17 cellular contexts compared by ENCODE assay signal in genomic region chr5:175597718-175598117, GRCh38.
"Had no signal": no experiment of that assay in that cellular context is flagged by ENCODE, and none has a peak within 500 bp of the region (broad histone marks: within the 10 kb centered on the region; RNA-seq: fewer than 3 reads in every experiment).

No MANE protein-coding gene starts in this region.

- H3K36me3 ChIP-seq: neural progenitor cell, ovary, tibial artery had no signal

- H3K4me1 Mint-ChIP-seq: central memory CD8-positive, alpha-beta T cell; naive B cell; stimulated activated naive B cell treated with anti-CD40 and anti-IgM and Interleukin-4, amounts not matched to agents 10 μg/mL and 1 μg/mL and 100 μg/mL, for 72 hours had no signal

- H3K27ac Mint-ChIP-seq: activated CD4-positive, alpha-beta T cell treated with anti-CD3 and anti-CD28 coated beads, Interleukin-2, amount 10 ng/mL, durations not matched to agents 24 days and 14 days; activated naive CD4-positive, alpha-beta T cell treated with anti-CD3 and anti-CD28 coated beads, Interleukin-2, amount 50 U/mL, for 72 hours; activated T-cell treated with anti-CD3 and anti-CD28 coated beads, Interleukin-2, amount 50 U/mL, for 72 hours; naive B cell; neural progenitor cell; stimulated activated naive B cell treated with anti-CD40 and anti-IgM and Interleukin-4, amounts not matched to agents 10 μg/mL and 1 μg/mL and 100 μg/mL, for 72 hours had no signal

- DNase-seq: activated CD4-positive, alpha-beta T cell treated with anti-CD3 and anti-CD28 coated beads, Interleukin-2, amount 10 ng/mL, durations not matched to agents 24 days and 14 days; activated CD4-positive, CD25-positive, alpha-beta regulatory T cell; activated CD8-positive, alpha-beta memory T cell treated with anti-CD3 and anti-CD28 coated beads, Interleukin-2, amount 50 U/mL, for 48 hours; activated gamma-delta T cell; activated T-cell treated with anti-CD3 and anti-CD28 coated beads, Interleukin-2, amount 50 U/mL, for 72 hours; midbrain; naive B cell; ovary; stimulated activated CD4-positive, alpha-beta T cell treated with anti-CD3 and anti-CD28 coated beads, Interleukin-2, amount 100 ng/mL, for 48 hours; stimulated activated naive B cell treated with anti-CD40 and anti-IgM and Interleukin-4, amounts not matched to agents 10 μg/mL and 1 μg/mL and 100 μg/mL, for 72 hours; tibial artery had no signal

- H3K27ac ChIP-seq: coronary artery, neural progenitor cell, ovary, tibial artery had no signal

- H3K27me3 ChIP-seq: neural progenitor cell, ovary had no signal

- ATAC-seq: activated naive CD4-positive, alpha-beta T cell treated with anti-CD3 and anti-CD28 coated beads, Interleukin-2, amount 50 U/mL, for 72 hours; activated T-cell treated with anti-CD3 and anti-CD28 coated beads, Interleukin-2, amount 50 U/mL, for 72 hours; esophagus mucosa; stimulated activated naive B cell treated with anti-CD40 and anti-IgM and Interleukin-4, amounts not matched to agents 10 μg/mL and 1 μg/mL and 100 μg/mL, for 72 hours had no signal

- H3K9me3 Mint-ChIP-seq: activated CD4-positive, alpha-beta T cell treated with anti-CD3 and anti-CD28 coated beads, Interleukin-2, amount 10 ng/mL, durations not matched to agents 24 days and 14 days; central memory CD8-positive, alpha-beta T cell had no signal

- H3K4me1 ChIP-seq: neural progenitor cell, tibial artery had no signal

- H3K4me3 ChIP-seq: coronary artery, lung, neural progenitor cell, ovary, tibial artery had no signal

- H3K9me3 ChIP-seq: ovary, tibial artery had no signal

- H3K4me3 Mint-ChIP-seq: activated CD4-positive, alpha-beta T cell treated with anti-CD3 and anti-CD28 coated beads, Interleukin-2, amount 10 ng/mL, durations not matched to agents 24 days and 14 days; activated T-cell treated with anti-CD3 and anti-CD28 coated beads, Interleukin-2, amount 50 U/mL, for 72 hours; central memory CD8-positive, alpha-beta T cell; naive B cell; neural progenitor cell; stimulated activated naive B cell treated with anti-CD40 and anti-IgM and Interleukin-4, amounts not matched to agents 10 μg/mL and 1 μg/mL and 100 μg/mL, for 72 hours had no signal

- H3K36me3 Mint-ChIP-seq: naive B cell; neural progenitor cell; stimulated activated naive B cell treated with anti-CD40 and anti-IgM and Interleukin-4, amounts not matched to agents 10 μg/mL and 1 μg/mL and 100 μg/mL, for 72 hours had no signal
